In genomic region chr20:37160683-37161082, GRCh38 we compare ENCODE assay signal across 1 cellular context.
TF ChIP-seq lines count a peak whose summit lies in the region.

No MANE protein-coding gene starts in this region.

TF ChIP-seq in K562, 482 proteins besides CTCF, POLR2A, EP300 and RAD21 (continued from another document and continues in another):
- TF ChIP-seq ZBTB34 (CRISPR knock-in tag; IDR thresholded peaks at IDR 0.05) (no peak), ZBTB43 (CRISPR knock-in tag; IDR thresholded peaks at IDR 0.05) (no peak), HDAC2 (IDR thresholded peaks at IDR 0.05) (0 out of 2 replicates have a peak, but pooled peaks have one; percentile 44), EHMT2 (IDR thresholded peaks at IDR 0.05) (0 out of 2 replicates have a peak, but pooled peaks have one; percentile 36), AFF1 (IDR thresholded peaks at IDR 0.05; ENCODE audit: low read depth in 1 of 2, partially characterized antibody in 2 of 2) (no peak), ARID1B (IDR thresholded peaks at IDR 0.05) (peak; percentile 70), CTBP1 (IDR thresholded peaks at IDR 0.05; ENCODE audit: borderline replicate concordance) (peak; percentile 32; the same call in 1 of the 2 replicates), PTBP1 (IDR thresholded peaks at IDR 0.05; ENCODE audit: low read depth, low read length) (no peak), HDAC1 (IDR thresholded peaks at IDR 0.05) (peak in 1 of 2 experiments; percentile 46; a peak in 1 of 4 replicates), UBTF (IDR thresholded peaks at IDR 0.05; ENCODE audit: borderline replicate concordance in 1 of 2, low read depth in 2 of 2, low read length in 2 of 2) (peak in 1 of 2 experiments; percentile 52; a peak in 1 of 4 replicates), DPF2 (IDR thresholded peaks at IDR 0.05) (peak; percentile 71), JUN (IDR thresholded peaks at IDR 0.05; ENCODE audit: borderline replicate concordance, low read depth, low read length) (peak; percentile 76), JUN (CRISPR knock-in tag; IDR thresholded peaks at IDR 0.05; ENCODE audit: borderline replicate concordance) (no peak), PKNOX1 (IDR thresholded peaks at IDR 0.05) (peak; percentile 84), SMARCE1 (IDR thresholded peaks at IDR 0.05) (peak; percentile 55; the same call in 1 of the 2 replicates), TFAP4 (CRISPR knock-in tag; IDR thresholded peaks at IDR 0.05; ENCODE audit: borderline replicate concordance) (0 out of 2 replicates have a peak, but pooled peaks have one; percentile 33), FOXO4 (CRISPR knock-in tag; IDR thresholded peaks at IDR 0.05) (no peak), CXXC5 (CRISPR knock-in tag; IDR thresholded peaks at IDR 0.05) (peak; percentile 54; the same call in 1 of the 2 replicates), HMBOX1 (IDR thresholded peaks at IDR 0.05) (peak; percentile 68; the same call in 1 of the 2 replicates), BHLHE40 (IDR thresholded peaks at IDR 0.05; ENCODE audit: low read length) (0 out of 2 replicates have a peak, but pooled peaks have one; percentile 19), ZNF431 (CRISPR knock-in tag; IDR thresholded peaks at IDR 0.05) (no peak), ATF3 (IDR thresholded peaks at IDR 0.05) (peak; percentile 57; the same call in 1 of the 2 replicates), ATF3 (CRISPR knock-in tag; conservative IDR thresholded peaks at IDR 0.05) (no peak), SMAD4 (CRISPR knock-in tag; conservative IDR thresholded peaks at IDR 0.05) (peak; percentile 52; the same call in 1 of the 2 replicates), FOSL1 (tag; conservative IDR thresholded peaks at IDR 0.05) (peak; percentile 69), FUS (optimal IDR thresholded peaks at IDR 0.05; ENCODE audit: low read depth, low read length) (no peak), KDM1A (IDR thresholded peaks at IDR 0.05) (0 out of 4 replicates have a peak, but pooled peaks of 1 of the 2 experiments have one; percentile 28), NRF1 (conservative IDR thresholded peaks at IDR 0.05 in 1 of 2, IDR thresholded peaks at IDR 0.05 in 1 of 2) (peak; percentile 82 to 83), CHD4 (IDR thresholded peaks at IDR 0.05; ENCODE audit: insufficient read depth, insufficient replicate concordance, low read depth, low read length, poor library complexity, severe bottlenecking) (no peak), SMARCA4 (IDR thresholded peaks at IDR 0.05) (peak; percentile 72), TCF3 (CRISPR knock-in tag; IDR thresholded peaks at IDR 0.05) (peak; percentile 22; the same call in 1 of the 2 replicates), ADNP (tag; IDR thresholded peaks at IDR 0.05) (peak; percentile 78), PBX2 (CRISPR knock-in tag; IDR thresholded peaks at IDR 0.05; ENCODE audit: low read depth) (no peak), PBX2 (tag; conservative IDR thresholded peaks at IDR 0.05; ENCODE audit: low read depth) (peak; percentile 53), ATF7 (IDR thresholded peaks at IDR 0.05) (peak; percentile 87), JUND (IDR thresholded peaks at IDR 0.05; ENCODE audit: borderline replicate concordance, low read depth, low read length) (peak; percentile 69; the same call in 1 of the 2 replicates), JUND (tag; IDR thresholded peaks at IDR 0.05; ENCODE audit: borderline replicate concordance, low read depth, low read length) (peak; percentile 67; the same call in 1 of the 3 replicates), VEZF1 (CRISPR knock-in tag; IDR thresholded peaks at IDR 0.05) (0 out of 2 replicates have a peak, but pooled peaks have one; percentile 22), SMAD1 (IDR thresholded peaks at IDR 0.05; ENCODE audit: low read depth, low read length, partially characterized antibody) (no peak), ELF2 (CRISPR knock-in tag; IDR thresholded peaks at IDR 0.05) (no peak), TBP (optimal IDR thresholded peaks at IDR 0.05; ENCODE audit: low read depth, low read length) (peak; percentile 92)
